9 cellular contexts compared by ENCODE assay signal in the genomic region with DNA sequence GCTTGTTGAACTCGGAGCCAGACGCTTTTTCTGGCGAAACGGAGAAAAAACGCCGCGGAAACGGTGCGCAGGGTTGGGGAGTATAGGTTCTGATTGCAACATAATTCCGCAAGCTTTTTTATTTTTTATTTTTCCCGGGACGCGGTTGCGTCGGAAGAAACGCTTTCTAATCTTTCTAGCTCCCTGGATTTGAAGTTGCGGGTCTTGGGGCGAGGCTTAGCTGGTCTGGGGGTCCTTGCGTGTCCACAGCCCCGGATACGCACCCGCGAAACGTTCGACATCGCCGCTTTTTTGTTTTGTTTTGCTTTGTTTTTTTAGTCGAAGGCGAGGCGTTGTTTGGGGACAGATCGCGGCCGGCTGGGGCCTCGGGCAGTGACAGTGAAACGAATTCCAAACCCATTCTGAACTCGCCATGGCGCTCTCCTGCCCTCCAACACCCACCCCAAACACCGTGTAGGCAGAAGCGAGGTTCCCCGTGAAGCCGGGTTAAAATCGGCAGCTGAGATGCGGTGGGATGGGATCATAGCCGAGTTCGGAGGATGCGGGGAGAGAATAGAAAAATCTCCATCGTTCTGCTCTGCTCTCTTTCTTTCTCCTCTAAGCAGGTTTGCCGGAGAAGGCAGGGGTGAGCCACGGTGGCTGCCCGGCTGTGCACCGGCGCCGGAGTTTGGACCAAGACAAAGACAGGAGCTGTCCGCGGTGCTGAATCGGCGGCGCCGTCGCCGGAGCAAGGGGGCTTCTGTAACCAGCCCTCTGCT. TPM values are rescaled to one million over a fixed set of nuclear protein-coding genes. Genes with fewer than 3 reads are reported as not detected.
DNase-seq lines count a peak whose midpoint lies in the region; ATAC-seq and TF ChIP-seq lines count a peak whose summit lies in the region.
"Had no signal": no experiment of that assay in that cellular context is flagged by ENCODE, and none has a peak within 500 bp of the region (broad histone marks: within the 10 kb centered on the region; RNA-seq: fewer than 3 reads in every experiment).

No MANE protein-coding gene starts in this region.

- peaks cover 83% of the 10 kb centered on the region for H3K27me3 Mint-ChIP-seq in T-helper 17 cell

- H3K4me1 Mint-ChIP-seq in T-helper 17 cell: peaks cover 4% of the 10 kb centered on the region

- peak; percentile 69 for DNase-seq in GM13976 (ENCODE audit: low spot score)
- peak in 1 of 3 donors; percentile 19 for DNase-seq in T-helper 17 cell
- DNase-seq in fibroblast of gingiva (ENCODE audit: low read depth): peak; percentile 10
- peak; percentile 55 for DNase-seq in posterior vena cava (ENCODE audit: low spot score)
- no peak for DNase-seq in NCI-H146 treated with DMSO at 0.1 percent for 48 hours (lab: John Stamatoyannopoulos, UW; ENCODE audit: unreplicated experiment)
- no peak for DNase-seq in HPDE6-E6E7 (ENCODE audit: extremely low spot score)
- no peak for DNase-seq in NCI-H2196 treated with DMSO at 0.1 percent for 48 hours (lab: John Stamatoyannopoulos, UW; ENCODE audit: unreplicated experiment)

- no peaks in the 10 kb centered on the region for H3K9me3 ChIP-seq in T-helper 17 cell (ENCODE audit: control insufficient read depth, low read length, poor library complexity, severe bottlenecking)

- ATAC-seq in T-helper 17 cell (no peak), GM19463 (IDR thresholded peaks at IDR 0.05; ENCODE audit: unreplicated experiment) (no peak)

- in situ Hi-C loops in GM13976 (cut with MboI; ENCODE audit: low sequenced_read_pairs, unreplicated experiment): no loop called here

- no peak for TF ChIP-seq CTCF in GM13976 (IDR thresholded peaks at IDR 0.05; ENCODE audit: borderline replicate concordance, control extremely low read depth, extremely low read depth, insufficient read depth, missing control alignments)

- peaks cover 3% of the 10 kb centered on the region for H3K36me3 Mint-ChIP-seq in T-helper 17 cell (ENCODE audit: low read depth)

- intact Hi-C loops in posterior vena cava (cut with DNase I): loop anchor here in 1 of 2 donors (5.0 kb wide), 1 partner anchor 1778 kb away; no protein-coding TSS in a partner anchor

- H3K4me3 Mint-ChIP-seq in T-helper 17 cell: peak overlapping the region; percentile 2
- H3K4me3 Mint-ChIP-seq: natural killer cell treated with Interleukin-12 subunit alpha and Interleukin-12 subunit beta and Interleukin-15 and Interleukin-18, amount 100 ng/mL, for 72 hours had no signal

- H3K27ac Mint-ChIP-seq in T-helper 17 cell: peak overlapping the region; percentile 64

RNA-seq across cellular contexts. Expression of gene LHX5, which starts 8.1 kb away (rescaled TPM):
- total RNA-seq in T-helper 17 cell (not detected), posterior vena cava (not detected)
- total RNA-seq: natural killer cell treated with Interleukin-12 subunit alpha and Interleukin-12 subunit beta and Interleukin-15 and Interleukin-18, amount 100 ng/mL, for 72 hours had no signal

RNA-seq across cellular contexts. Expression of gene SDSL, which starts 57.6 kb away (rescaled TPM):
- under 1 TPM in 1 of 2 donors, not detected in 1; 0.42 TPM for total RNA-seq in T-helper 17 cell
- 1 to 10 TPM; 1.1 to 5.5 TPM for total RNA-seq in posterior vena cava

Comparison
In these comparisons a context has a peak if more than half of its experiments do, and no peak if none do; other contexts are left out.
1. DNase-seq: peak in GM13976 (single experiment), fibroblast of gingiva (single experiment) and posterior vena cava (single experiment); none in NCI-H146 treated with DMSO at 0.1 percent for 48 hours (single experiment), HPDE6-E6E7 (single experiment) and NCI-H2196 treated with DMSO at 0.1 percent for 48 hours (single experiment).